In genomic region chr1:205284420-205285144, GRCh38 we compare ENCODE assay signal across 8 cellular contexts.
DNase-seq lines count a peak whose midpoint lies in the region; ATAC-seq and TF ChIP-seq lines count a peak whose summit lies in the region.

No MANE protein-coding gene starts in this region.

- DNase-seq in AG09309 (ENCODE audit: low read depth) (peak; percentile 91), HL-60 (ENCODE audit: low read depth in 1 of 2, low spot score in 1 of 2) (peak; percentile 95 to 99), activated T-cell treated with anti-CD3 and anti-CD28 coated beads for 4 hours (peak; percentile 72), epithelial cell of esophagus (ENCODE audit: low read depth) (peak; percentile 100), middle frontal gyrus (ENCODE audit: extremely low spot score, low spot score) (peak; percentile 77)
- DNase-seq in stimulated activated CD8-positive, alpha-beta memory T cell treated with anti-CD3 and anti-CD28 coated beads, Interleukin-2, amount 100 ng/mL, for 1 hour (ENCODE audit: low read depth in 2 of 2), result peak; percentile 80 to 81

- no peak overlapping the region for H2AFZ ChIP-seq in OCI-LY1 (ENCODE audit: low read length)

- H3K9me3 ChIP-seq in OCI-LY1 (ENCODE audit: low read length), result no peaks in the 10 kb centered on the region

- no peaks in the 10 kb centered on the region for H3K9me2 ChIP-seq in OCI-LY1 (ENCODE audit: low read depth, low read length)

- H3K4me2 ChIP-seq in OCI-LY1 (ENCODE audit: low read length), result peak overlapping the region; percentile 88

- no peaks in the 10 kb centered on the region for H3K36me3 ChIP-seq in OCI-LY1 (ENCODE audit: insufficient read depth, low read length)

- H3K9ac ChIP-seq in OCI-LY1 (ENCODE audit: low read length), result peak overlapping the region; percentile 92

- no peaks in the 10 kb centered on the region for H4K20me1 ChIP-seq in OCI-LY1 (ENCODE audit: insufficient read depth, low read length)

- peaks cover 10% of the 10 kb centered on the region for H3F3A ChIP-seq in OCI-LY1 (ENCODE audit: insufficient read depth, low read length)

- no peaks in the 10 kb centered on the region for H3K79me2 ChIP-seq in OCI-LY1 (ENCODE audit: insufficient read depth, low read length)

- peaks cover 82% of the 10 kb centered on the region for H3K4me1 ChIP-seq in OCI-LY1 (ENCODE audit: insufficient read depth, low read length, severe bottlenecking)

- H3K27me3 ChIP-seq in HL-60 (ENCODE audit: insufficient read depth, poor library complexity, severe bottlenecking), result no peaks in the 10 kb centered on the region
- no peaks in the 10 kb centered on the region for H3K27me3 ChIP-seq in OCI-LY1 (ENCODE audit: insufficient read depth, low read length)

- H3K4me3 ChIP-seq in AG09309 (ENCODE audit: control insufficient read depth, low read depth, low read length), result no peak overlapping the region
- no peak overlapping the region for H3K4me3 ChIP-seq in HL-60 (replicated peaks; ENCODE audit: insufficient read depth, low read length)
- H3K4me3 ChIP-seq in OCI-LY1 (ENCODE audit: low read depth, low read length, poor library complexity, severe bottlenecking), result peak overlapping the region; percentile 62
- no peak overlapping the region for H3K4me3 ChIP-seq in epithelial cell of esophagus (ENCODE audit: low read length)

- H3K27ac ChIP-seq in HL-60 (replicated peaks), result peak overlapping the region; percentile 36
- H3K27ac ChIP-seq in OCI-LY1 (ENCODE audit: low read depth, low read length, poor library complexity, severe bottlenecking), result peak overlapping the region; percentile 100

- TF ChIP-seq CTCF in AG09309 (IDR thresholded peaks at IDR 0.05; ENCODE audit: control insufficient read depth, insufficient read depth, low read depth, low read length, missing control alignments) (peak; percentile 20), HL-60 (IDR thresholded peaks at IDR 0.05; ENCODE audit: insufficient read depth, low read length) (no peak), OCI-LY1 (IDR thresholded peaks at IDR 0.05; ENCODE audit: low read length) (no peak), epithelial cell of esophagus (IDR thresholded peaks at IDR 0.05; ENCODE audit: insufficient read depth, low read depth, low read length, missing control alignments) (no peak)

- ATAC-seq in GM18909 (IDR thresholded peaks at IDR 0.05; ENCODE audit: poor library complexity, unreplicated experiment), result no peak
